Comparison of ENCODE assay signal across 20 cellular contexts in the genomic region with DNA sequence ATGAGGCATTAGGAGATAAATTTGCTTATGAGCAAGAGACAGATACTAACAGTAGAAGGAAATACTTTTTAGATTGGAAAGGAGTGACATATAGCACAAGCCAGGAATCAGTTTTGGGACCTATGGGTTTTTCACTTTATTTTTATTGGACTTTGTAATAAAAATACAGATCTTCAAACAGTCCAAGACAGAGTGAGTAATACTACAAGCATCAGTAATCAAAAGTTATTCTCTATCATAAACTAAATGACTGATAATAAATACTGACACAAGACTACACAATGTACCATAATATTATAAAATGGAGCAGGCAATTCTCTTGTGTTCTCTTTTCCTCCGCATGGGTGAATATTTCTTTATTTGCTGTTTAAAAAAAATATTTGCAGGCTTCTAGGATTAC.
"Had no signal": no experiment of that assay in that cellular context is flagged by ENCODE, and none has a peak within 500 bp of the region (broad histone marks: within the 10 kb centered on the region; RNA-seq: fewer than 3 reads in every experiment).

No MANE protein-coding gene starts in this region.

- H3K9me3 ChIP-seq: breast epithelium had no signal

- DNase-seq: activated CD4-positive, alpha-beta memory T cell treated with anti-CD3 and anti-CD28 coated beads for 36 hours; activated CD4-positive, alpha-beta T cell treated with anti-CD3 and anti-CD28 coated beads, Interleukin-2, amount 10 ng/mL, durations not matched to agents 7 days and 5 days; activated CD4-positive, CD25-positive, alpha-beta regulatory T cell; activated CD8-positive, alpha-beta memory T cell treated with anti-CD3 and anti-CD28 coated beads for 24 hours; activated gamma-delta T cell; activated naive CD4-positive, alpha-beta T cell treated with anti-CD3 and anti-CD28 coated beads for 36 hours; activated T-cell treated with anti-CD3 and anti-CD28 coated beads, Interleukin-2, amount 50 U/mL, for 4 hours; aorta; KG1; NCI-H1092; NCI-H748 treated with DMSO at 0.1 percent for 48 hours; SIG-M5; T-cell; T-helper 2 cell had no signal

- H3K4me3 Mint-ChIP-seq: activated CD4-positive, alpha-beta memory T cell treated with anti-CD3 and anti-CD28 coated beads for 36 hours; activated CD4-positive, alpha-beta T cell treated with anti-CD3 and anti-CD28 coated beads, Interleukin-2, amount 10 ng/mL, durations not matched to agents 7 days and 5 days; activated naive CD4-positive, alpha-beta T cell treated with anti-CD3 and anti-CD28 coated beads for 36 hours; activated naive CD8-positive, alpha-beta T cell; activated T-cell treated with anti-CD3 and anti-CD28 coated beads, Interleukin-2, amount 50 U/mL, for 4 hours; activated T-helper 17 cell treated with anti-CD3 and anti-CD28 coated beads, Interleukin-2, amount 50 U/mL, for 72 hours; IgD-negative memory B cell; T-cell had no signal

- H3K4me1 Mint-ChIP-seq: activated CD4-positive, alpha-beta T cell treated with anti-CD3 and anti-CD28 coated beads, Interleukin-2, amount 10 ng/mL, durations not matched to agents 7 days and 5 days; T-cell had no signal

- H3K27ac Mint-ChIP-seq: activated CD4-positive, alpha-beta memory T cell treated with anti-CD3 and anti-CD28 coated beads for 36 hours; activated CD4-positive, alpha-beta T cell treated with anti-CD3 and anti-CD28 coated beads, Interleukin-2, amount 10 ng/mL, durations not matched to agents 7 days and 5 days; activated naive CD4-positive, alpha-beta T cell treated with anti-CD3 and anti-CD28 coated beads for 36 hours; activated naive CD8-positive, alpha-beta T cell; activated T-helper 17 cell treated with anti-CD3 and anti-CD28 coated beads, Interleukin-2, amount 50 U/mL, for 72 hours; IgD-negative memory B cell; T-cell had no signal

- H3K4me1 ChIP-seq: breast epithelium had no signal

- H3K36me3 ChIP-seq: breast epithelium had no signal

- H3K27me3 Mint-ChIP-seq: activated CD4-positive, alpha-beta memory T cell treated with anti-CD3 and anti-CD28 coated beads for 36 hours; activated CD4-positive, alpha-beta T cell treated with anti-CD3 and anti-CD28 coated beads, Interleukin-2, amount 10 ng/mL, durations not matched to agents 7 days and 5 days; activated naive CD8-positive, alpha-beta T cell; activated T-helper 17 cell treated with anti-CD3 and anti-CD28 coated beads, Interleukin-2, amount 50 U/mL, for 72 hours; IgD-negative memory B cell; T-cell had no signal

- H3K27me3 ChIP-seq: breast epithelium had no signal

- H3K9me3 Mint-ChIP-seq: activated CD4-positive, alpha-beta memory T cell treated with anti-CD3 and anti-CD28 coated beads for 36 hours; activated CD4-positive, alpha-beta T cell treated with anti-CD3 and anti-CD28 coated beads, Interleukin-2, amount 10 ng/mL, durations not matched to agents 7 days and 5 days; activated naive CD4-positive, alpha-beta T cell treated with anti-CD3 and anti-CD28 coated beads for 36 hours; activated T-cell treated with anti-CD3 and anti-CD28 coated beads, Interleukin-2, amount 50 U/mL, for 4 hours; activated T-helper 17 cell treated with anti-CD3 and anti-CD28 coated beads, Interleukin-2, amount 50 U/mL, for 72 hours; IgD-negative memory B cell; T-cell had no signal

- H3K4me3 ChIP-seq: breast epithelium, SK-N-MC had no signal

- H3K27ac ChIP-seq: breast epithelium, SK-N-MC, VCaP had no signal
